Comparison of ENCODE assay signal across 9 cellular contexts in genomic region chr20:35306931-35307517, GRCh38. TPM values are rescaled to one million over a fixed set of nuclear protein-coding genes. Genes with fewer than 3 reads are reported as not detected.
DNase-seq lines count a peak whose midpoint lies in the region; ATAC-seq and TF ChIP-seq lines count a peak whose summit lies in the region.
"Had no signal": no experiment of that assay in that cellular context is flagged by ENCODE, and none has a peak within 500 bp of the region (broad histone marks: within the 10 kb centered on the region; RNA-seq: fewer than 3 reads in every experiment).

No MANE protein-coding gene starts in this region.

- peak overlapping the region; percentile 88 for H3K27ac Mint-ChIP-seq in Calu3 (ENCODE audit: unreplicated experiment)

- no peak for TF ChIP-seq POLR2A in stomach (IDR thresholded peaks at IDR 0.05)

- H3K4me3 ChIP-seq in mammary epithelial cell (replicated peaks in 1 of 3; ENCODE audit: insufficient read depth in 1 of 3, low read depth in 2 of 3, low read length in 3 of 3) (no peak overlapping the region), stomach (no peak overlapping the region)

- peak; percentile 89 for TF ChIP-seq CTCF in Calu3 (IDR thresholded peaks at IDR 0.05; ENCODE audit: unreplicated experiment)
- TF ChIP-seq CTCF in mammary epithelial cell (conservative IDR thresholded peaks at IDR 0.05 in 1 of 2, IDR thresholded peaks at IDR 0.05 in 1 of 2; ENCODE audit: extremely low read depth in 1 of 2, insufficient read depth in 1 of 2, low read depth in 1 of 2, low read length in 2 of 2) = peak; percentile 89 to 93
- TF ChIP-seq CTCF in stomach (IDR thresholded peaks at IDR 0.05) = peak in 5 of 7 experiments; percentile 49 to 64 (median 56)

- TF ChIP-seq EP300 in stomach (IDR thresholded peaks at IDR 0.05) = no peak

- H4K20me1 ChIP-seq in mammary epithelial cell (ENCODE audit: insufficient read depth, low read length) = no peaks in the 10 kb centered on the region

- DNase-seq in Calu3 = peak; percentile 78
- DNase-seq in HT-29 (ENCODE audit: low spot score) = peak; percentile 84
- DNase-seq in RPMI7951 (ENCODE audit: low read depth) = peak; percentile 89
- DNase-seq in mammary epithelial cell = peak; percentile 63
- peak; percentile 82 for DNase-seq in kidney tubule cell (ENCODE audit: low spot score)
- DNase-seq in stomach = peak; percentile 63
- no peak for DNase-seq in NCI-H1048 (lab: John Stamatoyannopoulos, UW)

- H3K27me3 ChIP-seq in mammary epithelial cell (ENCODE audit: insufficient read depth, low read length) (no peaks in the 10 kb centered on the region), stomach (no peaks in the 10 kb centered on the region)

- CTCF ChIA-PET in Calu3 (lab: Charles Lee) (interaction anchor here (0.6 to 3.8 kb wide), 8 partner anchors 11 to 500 kb away, joined by 4 to 25 read pairs (median 8); partner anchors contain the start of gene EIF6), mammary epithelial cell (lab: Charles Lee; ENCODE audit: low non-redundant PET) (interaction anchor here (0.6 to 1.1 kb wide), 3 partner anchors 129 to 164 kb away, joined by 4 to 5 read pairs (median 4); no protein-coding TSS in a partner anchor)

- no peaks in the 10 kb centered on the region for H3K27me3 Mint-ChIP-seq in Calu3 (ENCODE audit: unreplicated experiment)

- intact Hi-C loops in Calu3 (cut with micrococcal nuclease; ENCODE audit: unreplicated experiment) = no loop called here
- intact Hi-C loops in mammary epithelial cell (cut with micrococcal nuclease) = loop anchor here (5.0 to 10.0 kb wide), 3 partner anchors 50 to 575 kb away; no protein-coding TSS in a partner anchor
- intact Hi-C loops in stomach (cut with DNase I; ENCODE audit: low total_unique reads) = no loop called here

- H3K79me2 ChIP-seq in mammary epithelial cell (ENCODE audit: insufficient read depth, low read length) = peaks cover 9% of the 10 kb centered on the region

- dilution Hi-C loops in mammary epithelial cell (cut with HindIII; ENCODE audit: low sequenced_read_pairs) = loop anchor here (5.0 kb wide), 2 partner anchors 35 to 145 kb away; no protein-coding TSS in a partner anchor

- H3K4me2 ChIP-seq in mammary epithelial cell (ENCODE audit: insufficient read depth, low read depth, low read length) = peak overlapping the region; percentile 14

- WGBS in mammary epithelial cell (ENCODE audit: low coverage, missing lambda C conversion rate) = 30% methylated on average over 4 of the region's 4 CpGs
- 23 to 41% (median 29%) methylated on average over 4 of the region's 4 CpGs for WGBS in stomach, 5 donors

- peak overlapping the region; percentile 72 for H3K9ac ChIP-seq in mammary epithelial cell (ENCODE audit: insufficient read depth, low read length)

- ATAC-seq in HG03520 (IDR thresholded peaks at IDR 0.05; ENCODE audit: unreplicated experiment) = no peak

- H3K4me1 ChIP-seq in mammary epithelial cell (ENCODE audit: insufficient read depth, low read length) (peaks cover 92% of the 10 kb centered on the region), stomach (peaks cover 37 to 78% (median 55%) of the 10 kb centered on the region in 4 donors)

- H3K36me3 Mint-ChIP-seq in Calu3 (ENCODE audit: insufficient read depth, unreplicated experiment) = peaks cover 42% of the 10 kb centered on the region

- H3K9me3 ChIP-seq in mammary epithelial cell (replicated peaks; ENCODE audit: insufficient read depth, low read length) = no peaks in the 10 kb centered on the region
- no peaks in the 10 kb centered on the region for H3K9me3 ChIP-seq in stomach

- no peaks in the 10 kb centered on the region for H3K9me3 Mint-ChIP-seq in Calu3 (ENCODE audit: low read depth, unreplicated experiment)

- in situ Hi-C loops in mammary epithelial cell (cut with MboI; ENCODE audit: low sequenced_read_pairs in 2 of 2) = loop anchor here in 1 of 2 donors (10.0 kb wide), 1 partner anchor 138 kb away; no protein-coding TSS in a partner anchor

- BruUV-seq in Calu3 (replicated peaks; lab: Mats Ljungman, UMichigan) = no TSS peak
- BruUV-seq in mammary epithelial cell (replicated peaks; lab: Mats Ljungman, UMichigan) = no TSS peak

- no peak overlapping the region for H2AFZ ChIP-seq in mammary epithelial cell (ENCODE audit: low read depth, low read length)

- H3K4me3 Mint-ChIP-seq in Calu3 (ENCODE audit: low read depth, unreplicated experiment) = peak overlapping the region; percentile 4

- peak overlapping the region; percentile 95 for H3K27ac ChIP-seq in mammary epithelial cell (ENCODE audit: insufficient read depth, low read depth, low read length)
- H3K27ac ChIP-seq in stomach = peak overlapping the region; percentile 9 to 82 (median 72)

- no peaks in the 10 kb centered on the region for H3K36me3 ChIP-seq in mammary epithelial cell (ENCODE audit: insufficient read depth, low read length)
- peaks cover 0 to 11% (median 5%) of the 10 kb centered on the region in 4 donors for H3K36me3 ChIP-seq in stomach

- peaks cover 90% of the 10 kb centered on the region for H3K4me1 Mint-ChIP-seq in Calu3 (ENCODE audit: low read depth, unreplicated experiment)

RNA-seq across cellular contexts. Expression of gene FAM83C, which starts 14.8 kb away (rescaled TPM):
- total RNA-seq in Calu3 (2022) = 0.12 TPM in 1 of 2 replicates, not detected in the other
- total RNA-seq in HT-29 (2014; rRNA removed; shearing (Covaris generic)) = 0.37 and 0.81 TPM in 2 replicates
- not detected in 2 replicates for total RNA-seq in RPMI7951 (2014; rRNA removed; shearing (Covaris generic))
- total RNA-seq in mammary epithelial cell = not detected
- not detected for polyA plus RNA-seq in mammary epithelial cell
- not detected for polyA minus RNA-seq in mammary epithelial cell
- not detected for total RNA-seq in stomach
- polyA plus RNA-seq in stomach = 1 to 10 TPM in 1 of 3 donors, not detected in 2; 6.5 TPM
- total RNA-seq: activated CD8-positive, alpha-beta memory T cell treated with anti-CD3 and anti-CD28 coated beads for 36 hours had no signal

RNA-seq across cellular contexts. Expression of gene EIF6, which starts 22.5 kb away (rescaled TPM):
- total RNA-seq in Calu3 (2022) (271 and 317 TPM in 2 replicates), mammary epithelial cell (100 to 1,000 TPM; 203 to 285 TPM), stomach (10 to 100 TPM; 16.3 to 99.5 (median 88.9) TPM)
- total RNA-seq in HT-29 (2014; rRNA removed; shearing (Covaris generic)) = 508 and 511 TPM in 2 replicates
- 434 and 435 TPM in 2 replicates for total RNA-seq in RPMI7951 (2014; rRNA removed; shearing (Covaris generic))
- polyA plus RNA-seq in mammary epithelial cell (427 TPM), stomach (100 to 1,000 TPM; 123 to 163 (median 163) TPM)
- polyA minus RNA-seq in mammary epithelial cell = 408 TPM

RNA-seq across cellular contexts. Expression of gene MMP24OS, which starts 29.1 kb away (rescaled TPM):
- 86.8 and 95.4 TPM in 2 replicates for total RNA-seq in Calu3 (2022)
- total RNA-seq in HT-29 (2014; rRNA removed; shearing (Covaris generic)) = 31.6 and 40.1 TPM in 2 replicates
- 12.8 and 19.1 TPM in 2 replicates for total RNA-seq in RPMI7951 (2014; rRNA removed; shearing (Covaris generic))
- 10 to 100 TPM; 30.8 to 94.6 TPM for total RNA-seq in mammary epithelial cell
- polyA plus RNA-seq in mammary epithelial cell = 34.1 TPM
- polyA minus RNA-seq in mammary epithelial cell = 105 TPM
- total RNA-seq in stomach = 10 to 100 TPM; 16.2 to 70.7 (median 37.9) TPM
- 10 to 100 TPM; 27.3 to 82.4 (median 58.3) TPM for polyA plus RNA-seq in stomach
